In genomic region chr14:89004195-89004594, GRCh38 we compare ENCODE assay signal across 21 cellular contexts.
A peak's percentile ranks its signal among the peaks of the same experiment; 100 is the strongest.
DNase-seq lines count a peak whose midpoint lies in the region; ATAC-seq lines count a peak whose summit lies in the region.
"Had no signal": no experiment of that assay in that cellular context is flagged by ENCODE, and none has a peak within 500 bp of the region (broad histone marks: within the 10 kb centered on the region; RNA-seq: fewer than 3 reads in every experiment).

No MANE protein-coding gene starts in this region.

- peaks cover 5% of the 10 kb centered on the region for H3K4me1 ChIP-seq in mesenchymal stem cell (ENCODE audit: control insufficient read depth, insufficient read depth, low read depth, low read length)
- H3K4me1 ChIP-seq: esophagus muscularis mucosa had no signal

- no peak overlapping the region for H4K8ac ChIP-seq in mesenchymal stem cell (ENCODE audit: low read length)

- H3K27ac ChIP-seq in epithelial cell of prostate (peak overlapping the region; percentile 25), mesenchymal stem cell (ENCODE audit: low read length, poor library complexity, severe bottlenecking) (no peak overlapping the region)
- H3K27ac ChIP-seq: adrenal gland, esophagus muscularis mucosa, suprapubic skin had no signal

- no peak overlapping the region for H3K4ac ChIP-seq in mesenchymal stem cell (ENCODE audit: low read depth in 1 of 2, low read length in 2 of 2)

- no peak overlapping the region for H3K4me3 ChIP-seq in mesenchymal stem cell (ENCODE audit: insufficient read depth in 1 of 2, low read depth in 1 of 2, low read length in 2 of 2)
- H3K4me3 ChIP-seq: adrenal gland, esophagus muscularis mucosa, suprapubic skin had no signal

- H2AFZ ChIP-seq in mesenchymal stem cell (ENCODE audit: low read depth, low read length): no peak overlapping the region

- no peak for ATAC-seq in sciatic nerve

- no peak overlapping the region for H3K4me2 ChIP-seq in mesenchymal stem cell (ENCODE audit: low read length, poor library complexity, severe bottlenecking)

- no peak overlapping the region for H2AK5ac ChIP-seq in mesenchymal stem cell (ENCODE audit: low read length, severe bottlenecking)

- no peak overlapping the region for H3K9ac ChIP-seq in mesenchymal stem cell (ENCODE audit: low read length)

- H3K9me3 ChIP-seq in mesenchymal stem cell (ENCODE audit: control insufficient read depth, low read length): peaks cover under 1% of the 10 kb centered on the region
- H3K9me3 ChIP-seq: adrenal gland, esophagus muscularis mucosa, suprapubic skin had no signal

- H3K79me1 ChIP-seq in mesenchymal stem cell (replicated peaks; ENCODE audit: low read length, poor library complexity, severe bottlenecking): no peaks in the 10 kb centered on the region

- peak; percentile 89 for DNase-seq in CD1c-positive myeloid dendritic cell (ENCODE audit: extremely low spot score)
- DNase-seq in NOMO-1 treated with DMSO at 0.1 percent for 48 hours (lab: John Stamatoyannopoulos, UW; ENCODE audit: unreplicated experiment): peak; percentile 40
- peak; percentile 56 for DNase-seq in epithelial cell of prostate (ENCODE audit: low read depth, low spot score)
- peak; percentile 75 for DNase-seq in mesenchymal stem cell
- no peak for DNase-seq in kidney glomerular epithelial cell (lab: John Stamatoyannopoulos, UW)
- DNase-seq in retina: no peak
- no peak for DNase-seq in sciatic nerve (ENCODE audit: low spot score)
- DNase-seq in NCI-H2081 treated with DMSO at 0.1 percent for 48 hours (lab: John Stamatoyannopoulos, UW): no peak
- DNase-seq: activated CD4-positive, alpha-beta T cell treated with anti-CD3 and anti-CD28 coated beads, Interleukin-2, amount 10 ng/mL, durations not matched to agents 7 days and 5 days; activated CD8-positive, alpha-beta memory T cell treated with anti-CD3 and anti-CD28 coated beads, Interleukin-2, amount 50 U/mL, for 48 hours; activated effector memory CD4-positive, alpha-beta T cell treated with Interleukin-2 at 50 U/mL for 16 hours; adrenal gland; central memory CD4-positive, alpha-beta T cell; DND-41; NCI-H1417; NCI-H524 treated with DMSO at 0.1 percent for 48 hours; SHP77; stimulated activated CD4-positive, alpha-beta T cell treated with anti-CD3 and anti-CD28 coated beads, Interleukin-15, amount 100 ng/mL, for 24 hours; T-helper 1 cell had no signal

- H3K14ac ChIP-seq in mesenchymal stem cell (ENCODE audit: low read length in 2 of 2): no peak overlapping the region

- no peak overlapping the region for H2BK120ac ChIP-seq in mesenchymal stem cell (ENCODE audit: low read depth, low read length)

- H3K23ac ChIP-seq in mesenchymal stem cell (ENCODE audit: low read length in 2 of 2): no peak overlapping the region

- no peak overlapping the region for H2BK15ac ChIP-seq in mesenchymal stem cell (ENCODE audit: low read depth, poor library complexity, severe bottlenecking)

- intact Hi-C loops in sciatic nerve (cut with DNase I): no loop called here

- H2BK12ac ChIP-seq in mesenchymal stem cell (ENCODE audit: low read length in 2 of 2): no peak overlapping the region

- no peaks in the 10 kb centered on the region for H3K27me3 ChIP-seq in mesenchymal stem cell (ENCODE audit: control insufficient read depth in 1 of 2, insufficient read depth in 1 of 2, low read length in 2 of 2)
- H3K27me3 ChIP-seq: adrenal gland, esophagus muscularis mucosa, suprapubic skin had no signal

- H3K36me3 ChIP-seq in mesenchymal stem cell (ENCODE audit: control insufficient read depth in 1 of 2, insufficient read depth in 2 of 2, low read depth in 1 of 2, low read length in 2 of 2): no peaks in the 10 kb centered on the region
- H3K36me3 ChIP-seq: adrenal gland, esophagus muscularis mucosa, suprapubic skin had no signal

- no peak overlapping the region for H3K18ac ChIP-seq in mesenchymal stem cell (ENCODE audit: low read depth in 1 of 2, low read length in 2 of 2)

- no peak overlapping the region for H2BK5ac ChIP-seq in mesenchymal stem cell (ENCODE audit: low read depth, low read length, poor library complexity, severe bottlenecking)

- no peak overlapping the region for H4K91ac ChIP-seq in mesenchymal stem cell (ENCODE audit: low read length)

Comparison
In these comparisons a context has a peak if more than half of its experiments do, and no peak if none do; other contexts are left out.
1. DNase-seq: peak in CD1c-positive myeloid dendritic cell (single experiment), NOMO-1 treated with DMSO at 0.1 percent for 48 hours (single experiment), epithelial cell of prostate (single experiment) and mesenchymal stem cell (single experiment); none in kidney glomerular epithelial cell (single experiment), retina (single experiment), sciatic nerve (single experiment) and NCI-H2081 treated with DMSO at 0.1 percent for 48 hours (single experiment).